7 cellular contexts compared by ENCODE assay signal in genomic region chr16:12930881-12931280, GRCh38. TPM values are rescaled to one million over a fixed set of nuclear protein-coding genes. Genes with fewer than 3 reads are reported as not detected.
"Had no signal": no experiment of that assay in that cellular context is flagged by ENCODE, and none has a peak within 500 bp of the region (broad histone marks: within the 10 kb centered on the region; RNA-seq: fewer than 3 reads in every experiment).

No MANE protein-coding gene starts in this region.

- H3K4me3 Mint-ChIP-seq: GM23338, H9, HFFc6 had no signal

- H3K9me3 Mint-ChIP-seq: H9, HFFc6 had no signal

- H3K27ac Mint-ChIP-seq: GM23338, H9, HFFc6 had no signal

- DNase-seq: GM23248, GOT3, H7, H9, HCEC 1CT, HFFc6 had no signal

RNA-seq across cellular contexts. Expression of gene SHISA9, which starts 29.5 kb away (rescaled TPM):
- polyA plus RNA-seq: GM23248 had no signal
